13 cellular contexts compared by ENCODE assay signal in genomic region chr4:84596826-84597225, GRCh38. TPM values are rescaled to one million over a fixed set of nuclear protein-coding genes. Genes with fewer than 3 reads are reported as not detected.
A peak's percentile ranks its signal among the peaks of the same experiment; 100 is the strongest.
DNase-seq lines count a peak whose midpoint lies in the region; ATAC-seq and TF ChIP-seq lines count a peak whose summit lies in the region.
"Had no signal": no experiment of that assay in that cellular context is flagged by ENCODE, and none has a peak within 500 bp of the region (broad histone marks: within the 10 kb centered on the region; RNA-seq: fewer than 3 reads in every experiment).

No MANE protein-coding gene starts in this region.

- H3K36me3 ChIP-seq in HUES64 (ENCODE audit: insufficient read depth, low read length) (no peaks in the 10 kb centered on the region), Panc1 (ENCODE audit: control insufficient read depth, insufficient read depth, low read length) (no peaks in the 10 kb centered on the region), ovary (no peaks in the 10 kb centered on the region)
- H3K36me3 ChIP-seq: heart right ventricle, sigmoid colon had no signal

- H3K4me3 ChIP-seq in HUES64 (ENCODE audit: low read length), result no peak overlapping the region
- no peak overlapping the region for H3K4me3 ChIP-seq in Panc1 (ENCODE audit: low read depth in 2 of 2, low read length in 2 of 2)
- no peak overlapping the region for H3K4me3 ChIP-seq in ovary
- H3K4me3 ChIP-seq: heart right ventricle, sigmoid colon had no signal

- ATAC-seq in Panc1, result peak; percentile 67; the same call in 1 of the 2 replicates
- ATAC-seq: T-helper 17 cell had no signal

- TF ChIP-seq CTCF in Panc1 (IDR thresholded peaks at IDR 0.05), result no peak
- no peak for TF ChIP-seq CTCF in ovary (IDR thresholded peaks at IDR 0.05)

- in situ Hi-C loops in Panc1 (cut with HindIII; ENCODE audit: low pct_unique_long_range_greater_than_20kb, low sequenced_read_pairs), result no loop called here

- DNase-seq in ELF-1 (ENCODE audit: low read depth, low spot score) (peak; percentile 30), Panc1 (ENCODE audit: low read depth, low spot score) (no peak), kidney glomerular epithelial cell (lab: John Stamatoyannopoulos, UW) (peak; percentile 6), GF-D8 (lab: John Stamatoyannopoulos, UW) (no peak), ovary (no peak), AML-193 (lab: John Stamatoyannopoulos, UW) (no peak)
- DNase-seq: DMS79 treated with DMSO at 0.1 percent for 48 hours; effector CD8-positive, alpha-beta T cell; heart right ventricle; NCI-H524 treated with DMSO at 0.1 percent for 48 hours; sigmoid colon; T-helper 17 cell had no signal

- H3K9me3 ChIP-seq in HUES64 (ENCODE audit: insufficient read depth, low read depth, low read length) (no peaks in the 10 kb centered on the region), Panc1 (ENCODE audit: control insufficient read depth, insufficient read depth, low read depth, low read length) (peaks cover 3% of the 10 kb centered on the region; the same call in 1 of the 2 replicates), ovary (no peaks in the 10 kb centered on the region)
- H3K9me3 ChIP-seq: heart right ventricle, sigmoid colon had no signal

- no peak overlapping the region for H3K9ac ChIP-seq in HUES64 (ENCODE audit: low read depth, low read length)

- H3K4me1 ChIP-seq in HUES64 (ENCODE audit: insufficient read depth, low read length), result peaks cover 32% of the 10 kb centered on the region
- H3K4me1 ChIP-seq in Panc1 (ENCODE audit: control insufficient read depth, insufficient read depth, low read length), result peaks cover 3% of the 10 kb centered on the region
- H3K4me1 ChIP-seq in ovary (ENCODE audit: insufficient read depth), result no peaks in the 10 kb centered on the region
- H3K4me1 ChIP-seq: heart right ventricle, sigmoid colon had no signal

- no peak for TF ChIP-seq POLR2A in ovary (IDR thresholded peaks at IDR 0.05)

- WGBS in HUES64, result 91% methylated on average over 3 of the region's 4 CpGs
- WGBS in ovary, 3 donors, result 95 to 96% (median 95%) methylated on average over 4 of the region's 4 CpGs

- CTCF ChIA-PET in Panc1 (lab: Charles Lee), result no interaction called here

- POLR2A ChIA-PET in Panc1 (lab: Charles Lee), result interaction anchor here (0.7 kb wide), 1 partner anchor 18 kb away, joined by 4 read pairs; no protein-coding TSS in a partner anchor

- H3K27ac ChIP-seq in HUES64 (ENCODE audit: low read depth, low read length) (peak overlapping the region; percentile 48; the same call in 1 of the 2 replicates), Panc1 (ENCODE audit: low read length) (peak overlapping the region; percentile 23; the same call in 1 of the 2 replicates), ovary (no peak overlapping the region)
- H3K27ac ChIP-seq: heart right ventricle, sigmoid colon had no signal

- H3K27me3 ChIP-seq in HUES64 (ENCODE audit: insufficient read depth, low read length), result no peaks in the 10 kb centered on the region
- H3K27me3 ChIP-seq in Panc1 (ENCODE audit: control insufficient read depth, insufficient read depth, low read length), result no peaks in the 10 kb centered on the region
- H3K27me3 ChIP-seq in ovary, result no peaks in the 10 kb centered on the region

- BruUV-seq in Panc1 (replicated peaks; lab: Mats Ljungman, UMichigan), result no TSS peak

- intact Hi-C loops in Panc1 (cut with micrococcal nuclease; ENCODE audit: unreplicated experiment), result no loop called here
- intact Hi-C loops in ovary (cut with DNase I), result no loop called here

- TF ChIP-seq EP300 in ovary (IDR thresholded peaks at IDR 0.05), result no peak

RNA-seq across cellular contexts. Expression of gene CDS1, which starts 13.9 kb away (rescaled TPM):
- 6.2 TPM for polyA plus RNA-seq in HUES64 (2013, experiment 1 of 2)
- polyA plus RNA-seq in HUES64 (2013, experiment 2 of 2), result 6.9 TPM
- total RNA-seq in Panc1 (2021; ENCODE audit: unreplicated experiment) (16.1 TPM), ovary (10 to 100 TPM in 2 of 7 donors, 1 to 10 TPM in 5; 5.9 to 28.0 (median 7.8) TPM)
- 6.5 TPM for polyA plus RNA-seq in Panc1 (2012; ENCODE audit: insufficient read length)
- 1 to 10 TPM; 2.7 to 4.3 TPM for polyA plus RNA-seq in ovary

Comparison
In these comparisons a context has a peak if more than half of its experiments do, and no peak if none do; other contexts are left out.
1. DNase-seq: peak in ELF-1 (single experiment) and kidney glomerular epithelial cell (single experiment); none in Panc1 (single experiment), GF-D8 (single experiment), ovary (0 of 5) and AML-193 (0 of 2).
2. H3K27ac ChIP-seq: peak in HUES64 (single experiment) and Panc1 (single experiment); none in ovary (0 of 2).